8 cellular contexts compared by ENCODE assay signal in the genomic region with DNA sequence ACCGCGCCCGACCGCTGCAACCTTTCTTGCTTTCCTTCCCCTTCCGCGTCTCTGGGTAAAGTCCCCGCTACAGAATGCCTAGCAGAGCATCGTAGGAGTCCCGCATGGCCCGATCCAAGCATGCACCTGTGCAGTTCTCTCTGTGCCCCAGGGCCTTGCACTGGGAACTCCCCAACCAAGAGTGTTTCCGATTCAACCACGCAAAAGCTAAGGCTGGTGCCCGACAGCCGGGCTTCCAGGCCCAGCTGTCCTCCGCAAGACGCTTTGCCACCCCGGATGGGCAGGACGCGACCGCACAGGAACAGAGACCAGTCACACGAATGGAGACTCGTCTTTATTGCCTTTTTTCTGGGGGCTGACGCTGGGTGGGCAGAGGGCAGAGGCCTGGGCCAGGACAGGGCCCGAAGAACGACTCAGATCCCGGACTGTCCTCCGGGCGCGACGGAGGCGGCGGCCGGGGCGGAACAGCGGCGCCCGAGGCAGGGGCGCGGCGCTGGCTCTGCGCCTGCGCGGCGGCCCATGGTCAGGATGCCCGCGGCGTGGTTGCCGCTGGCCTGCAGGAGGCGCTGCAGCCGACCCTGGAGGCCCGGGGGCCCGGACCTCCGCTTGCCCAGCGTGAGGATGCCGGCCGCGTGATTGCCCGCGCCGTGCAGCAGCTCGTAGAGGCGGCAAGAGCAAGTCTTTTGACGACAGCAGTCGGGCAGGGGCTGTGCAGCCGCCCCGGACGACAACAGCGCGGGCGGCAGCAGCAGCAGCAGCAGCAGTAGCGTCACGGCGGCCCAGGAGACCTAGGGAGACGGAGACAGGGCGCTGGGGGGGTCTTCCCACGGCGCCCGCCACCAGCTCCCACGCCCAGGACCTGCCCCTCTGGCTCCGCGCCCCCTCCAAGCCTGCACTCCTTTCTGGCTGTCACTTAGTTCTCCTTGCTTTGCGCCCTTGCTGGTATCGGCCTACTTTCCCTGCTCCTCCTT. TPM values are rescaled to one million over a fixed set of nuclear protein-coding genes. Genes with fewer than 3 reads are reported as not detected.
DNase-seq lines count a peak whose midpoint lies in the region; ATAC-seq and TF ChIP-seq lines count a peak whose summit lies in the region.

No MANE protein-coding gene starts in this region.

- no peak overlapping the region for H2AFZ ChIP-seq in PC-9

- POLR2A ChIA-PET in PC-9 (lab: Charles Lee; ENCODE audit: unreplicated experiment), result interaction anchor here (0.6 kb wide), 2 partner anchors 63 to 704 kb away, joined by 3 to 4 read pairs; no protein-coding TSS in a partner anchor

- peak overlapping the region; percentile 82 for H3K27ac Mint-ChIP-seq in activated T-helper 17 cell treated with anti-CD3 and anti-CD28 coated beads, Interleukin-2, amount 50 U/mL, for 72 hours
- H3K27ac Mint-ChIP-seq in neural crest cell (ENCODE audit: unreplicated experiment), result no peak overlapping the region
- H3K27ac Mint-ChIP-seq in stimulated activated naive CD8-positive, alpha-beta T cell treated with anti-CD3 and anti-CD28 coated beads, Interleukin-15, Interleukin-2, amounts not matched to agents 100 ng/mL and 50 ng/mL, for 24 hours, result peak overlapping the region; percentile 85

- H3K9me3 ChIP-seq in PC-9 (ENCODE audit: insufficient read depth, low read depth), result no peaks in the 10 kb centered on the region

- ATAC-seq in GM19023 (IDR thresholded peaks at IDR 0.05; ENCODE audit: unreplicated experiment) (peak; percentile 66), HG03571 (IDR thresholded peaks at IDR 0.05; ENCODE audit: unreplicated experiment) (peak; percentile 55)
- ATAC-seq in activated T-helper 17 cell treated with anti-CD3 and anti-CD28 coated beads, Interleukin-2, amount 50 U/mL, for 72 hours (replicated peaks), result peak; percentile 80

- no peaks in the 10 kb centered on the region for H3K9me3 Mint-ChIP-seq in activated T-helper 17 cell treated with anti-CD3 and anti-CD28 coated beads, Interleukin-2, amount 50 U/mL, for 72 hours
- no peaks in the 10 kb centered on the region for H3K9me3 Mint-ChIP-seq in neural crest cell
- H3K9me3 Mint-ChIP-seq in stimulated activated naive CD8-positive, alpha-beta T cell treated with anti-CD3 and anti-CD28 coated beads, Interleukin-15, Interleukin-2, amounts not matched to agents 100 ng/mL and 50 ng/mL, for 24 hours, result no peaks in the 10 kb centered on the region

- peaks cover 19% of the 10 kb centered on the region; the same call in 1 of the 2 replicates for H3F3A ChIP-seq in PC-9 (ENCODE audit: insufficient read depth, low read depth)

- peaks cover 10% of the 10 kb centered on the region for H3K27me3 ChIP-seq in PC-9 (ENCODE audit: insufficient read depth, low read depth)

- CTCF ChIA-PET in PC-9 (lab: Charles Lee), result interaction anchor here (0.6 kb wide), 1 partner anchor 12 kb away, joined by 11 read pairs; no protein-coding TSS in a partner anchor

- peak; percentile 98 for DNase-seq in AG20443 (ENCODE audit: low spot score)
- DNase-seq in PC-9, result peak in 1 of 2 experiments; percentile 37
- DNase-seq in fibroblast of villous mesenchyme (ENCODE audit: low read depth), result peak; percentile 63
- DNase-seq in neural crest cell (ENCODE audit: low read depth, low spot score), result peak; percentile 84

- H3K4me3 ChIP-seq in PC-9, result no peak overlapping the region; the same call in 1 of the 2 replicates
- peak overlapping the region; percentile 61 for H3K4me3 ChIP-seq in fibroblast of villous mesenchyme (ENCODE audit: low read depth, low read length)

- intact Hi-C loops in PC-9 (cut with micrococcal nuclease; ENCODE audit: unreplicated experiment), result no loop called here

- H3K4me3 Mint-ChIP-seq in activated T-helper 17 cell treated with anti-CD3 and anti-CD28 coated beads, Interleukin-2, amount 50 U/mL, for 72 hours, result peak overlapping the region; percentile 85
- peak overlapping the region; percentile 74 for H3K4me3 Mint-ChIP-seq in neural crest cell
- H3K4me3 Mint-ChIP-seq in stimulated activated naive CD8-positive, alpha-beta T cell treated with anti-CD3 and anti-CD28 coated beads, Interleukin-15, Interleukin-2, amounts not matched to agents 100 ng/mL and 50 ng/mL, for 24 hours, result peak overlapping the region; percentile 88

- no TSS peak for BruUV-seq in PC-9 (replicated peaks; lab: Mats Ljungman, UMichigan)

- H3K4me2 ChIP-seq in PC-9, result peak overlapping the region; percentile 62

- H3K27ac ChIP-seq in PC-9, result no peak overlapping the region

- H3K36me3 Mint-ChIP-seq in activated T-helper 17 cell treated with anti-CD3 and anti-CD28 coated beads, Interleukin-2, amount 50 U/mL, for 72 hours (ENCODE audit: low read depth), result no peaks in the 10 kb centered on the region
- no peaks in the 10 kb centered on the region for H3K36me3 Mint-ChIP-seq in neural crest cell (ENCODE audit: low read depth)
- H3K36me3 Mint-ChIP-seq in stimulated activated naive CD8-positive, alpha-beta T cell treated with anti-CD3 and anti-CD28 coated beads, Interleukin-15, Interleukin-2, amounts not matched to agents 100 ng/mL and 50 ng/mL, for 24 hours (ENCODE audit: low read depth), result no peaks in the 10 kb centered on the region

- H3K36me3 ChIP-seq in PC-9 (ENCODE audit: low read depth), result no peaks in the 10 kb centered on the region

- peaks cover 18% of the 10 kb centered on the region for H3K4me1 Mint-ChIP-seq in activated T-helper 17 cell treated with anti-CD3 and anti-CD28 coated beads, Interleukin-2, amount 50 U/mL, for 72 hours
- H3K4me1 Mint-ChIP-seq in neural crest cell, result peaks cover 27% of the 10 kb centered on the region
- H3K4me1 Mint-ChIP-seq in stimulated activated naive CD8-positive, alpha-beta T cell treated with anti-CD3 and anti-CD28 coated beads, Interleukin-15, Interleukin-2, amounts not matched to agents 100 ng/mL and 50 ng/mL, for 24 hours (ENCODE audit: low read depth), result peaks cover 57% of the 10 kb centered on the region

- H3K27me3 Mint-ChIP-seq in activated T-helper 17 cell treated with anti-CD3 and anti-CD28 coated beads, Interleukin-2, amount 50 U/mL, for 72 hours, result no peaks in the 10 kb centered on the region
- H3K27me3 Mint-ChIP-seq in neural crest cell (ENCODE audit: low read depth), result peaks cover 70% of the 10 kb centered on the region
- peaks cover 20% of the 10 kb centered on the region for H3K27me3 Mint-ChIP-seq in stimulated activated naive CD8-positive, alpha-beta T cell treated with anti-CD3 and anti-CD28 coated beads, Interleukin-15, Interleukin-2, amounts not matched to agents 100 ng/mL and 50 ng/mL, for 24 hours

- no peaks in the 10 kb centered on the region for H4K20me1 ChIP-seq in PC-9 (ENCODE audit: insufficient read depth)

- no peaks in the 10 kb centered on the region for H3K79me2 ChIP-seq in PC-9 (ENCODE audit: low read depth)

- TF ChIP-seq CTCF in PC-9 (conservative IDR thresholded peaks at IDR 0.05) (peak; percentile 49; the same call in 1 of the 2 replicates), fibroblast of villous mesenchyme (IDR thresholded peaks at IDR 0.05; ENCODE audit: insufficient read depth, low read depth, low read length) (peak; percentile 71), neural crest cell (conservative IDR thresholded peaks at IDR 0.05) (peak; percentile 84)

- peaks cover 19% of the 10 kb centered on the region; the same call in 1 of the 2 replicates for H3K4me1 ChIP-seq in PC-9 (replicated peaks; ENCODE audit: insufficient read depth)

- H3K9me2 ChIP-seq in PC-9 (ENCODE audit: insufficient read depth), result no peaks in the 10 kb centered on the region

RNA-seq across cellular contexts. Expression of a gene that starts 1.2 kb away (rescaled TPM):
- total RNA-seq in PC-9 (2021), result not detected in 2 replicates
- total RNA-seq in activated T-helper 17 cell treated with anti-CD3 and anti-CD28 coated beads, Interleukin-2, amount 50 U/mL, for 72 hours, result not detected
- not detected in 2 replicates for total RNA-seq in fibroblast of villous mesenchyme
- 0.47 TPM in 1 of 2 replicates, not detected in the other for total RNA-seq in neural crest cell

RNA-seq across cellular contexts. Expression of a gene that starts 3.1 kb away (rescaled TPM):
- not detected in 2 replicates for total RNA-seq in PC-9 (2021)
- total RNA-seq in activated T-helper 17 cell treated with anti-CD3 and anti-CD28 coated beads, Interleukin-2, amount 50 U/mL, for 72 hours, result under 1 TPM; 0.95 to 0.99 TPM
- under 0.01 TPM in 1 of 2 replicates, not detected in the other for total RNA-seq in fibroblast of villous mesenchyme
- total RNA-seq in neural crest cell, result 0.05 and 0.14 TPM in 2 replicates

RNA-seq across cellular contexts. Expression of a gene that starts 10.3 kb away (rescaled TPM):
- total RNA-seq in PC-9 (2021) (21.5 and 28.6 TPM in 2 replicates), fibroblast of villous mesenchyme (14.7 and 20.0 TPM in 2 replicates), neural crest cell (8.4 and 8.8 TPM in 2 replicates)
- 10 to 100 TPM; 19.6 to 24.5 TPM for total RNA-seq in activated T-helper 17 cell treated with anti-CD3 and anti-CD28 coated beads, Interleukin-2, amount 50 U/mL, for 72 hours

RNA-seq across cellular contexts. Expression of a gene that starts 29.2 kb away (rescaled TPM):
- total RNA-seq in PC-9 (2021) (97.0 and 120 TPM in 2 replicates), fibroblast of villous mesenchyme (68.0 and 83.3 TPM in 2 replicates), neural crest cell (97.6 and 99.0 TPM in 2 replicates)
- total RNA-seq in activated T-helper 17 cell treated with anti-CD3 and anti-CD28 coated beads, Interleukin-2, amount 50 U/mL, for 72 hours, result 10 to 100 TPM; 30.4 to 77.7 TPM
